1 cellular context compared by ENCODE assay signal in genomic region chr1:159854693-159855192, GRCh38.
TF ChIP-seq lines count a peak whose summit lies in the region.

No MANE protein-coding gene starts in this region.

TF ChIP-seq in HepG2, 621 proteins besides CTCF, POLR2A, EP300 and RAD21 (continues in another document):
- TF ChIP-seq ATF7-NPFF (CRISPR knock-in tag; IDR thresholded peaks at IDR 0.05; ENCODE audit: low read depth) = no peak
- no peak for TF ChIP-seq PRDM4 (CRISPR knock-in tag; IDR thresholded peaks at IDR 0.05; ENCODE audit: borderline replicate concordance)
- TF ChIP-seq ZNF800 (CRISPR knock-in tag; IDR thresholded peaks at IDR 0.05) = peak; percentile 80; the same call in 1 of the 2 replicates
- TF ChIP-seq ZBED4 (CRISPR knock-in tag; IDR thresholded peaks at IDR 0.05; ENCODE audit: borderline replicate concordance) = no peak
- TF ChIP-seq ZNF720 (CRISPR knock-in tag; IDR thresholded peaks at IDR 0.05) = no peak
- no peak for TF ChIP-seq CEBPZ (IDR thresholded peaks at IDR 0.05; ENCODE audit: low read length)
- TF ChIP-seq ZNF563 (CRISPR knock-in tag; IDR thresholded peaks at IDR 0.05) = no peak
- peak; percentile 54 for TF ChIP-seq SKI (IDR thresholded peaks at IDR 0.05; ENCODE audit: partially characterized antibody)
- no peak for TF ChIP-seq ELF4 (CRISPR knock-in tag; IDR thresholded peaks at IDR 0.05; ENCODE audit: borderline replicate concordance)
- no peak for TF ChIP-seq RFX5 (IDR thresholded peaks at IDR 0.05; ENCODE audit: low read depth, low read length)
- no peak for TF ChIP-seq ZNF468 (CRISPR knock-in tag; IDR thresholded peaks at IDR 0.05)
- peak; percentile 49; the same call in 1 of the 2 replicates for TF ChIP-seq RARA (CRISPR knock-in tag; IDR thresholded peaks at IDR 0.05)
- TF ChIP-seq SETDB1 (CRISPR knock-in tag; IDR thresholded peaks at IDR 0.05; ENCODE audit: borderline replicate concordance) = no peak
- TF ChIP-seq ZNF775 (CRISPR knock-in tag; IDR thresholded peaks at IDR 0.05; ENCODE audit: borderline replicate concordance) = no peak
- peak; percentile 29; the same call in 1 of the 2 replicates for TF ChIP-seq PATZ1 (CRISPR knock-in tag; IDR thresholded peaks at IDR 0.05)
- no peak for TF ChIP-seq KIAA2018 (CRISPR knock-in tag; IDR thresholded peaks at IDR 0.05; ENCODE audit: borderline replicate concordance)
- no peak for TF ChIP-seq TP53 (CRISPR knock-in tag; conservative IDR thresholded peaks at IDR 0.05)
- 0 out of 2 replicates have a peak, but pooled peaks have one; percentile 21 for TF ChIP-seq ZBTB14 (CRISPR knock-in tag; IDR thresholded peaks at IDR 0.05)
- TF ChIP-seq FOXO1 (CRISPR knock-in tag; IDR thresholded peaks at IDR 0.05) = no peak
- peak; percentile 64; the same call in 1 of the 2 replicates for TF ChIP-seq ZNF777 (CRISPR knock-in tag; IDR thresholded peaks at IDR 0.05)
- no peak for TF ChIP-seq CHD4 (IDR thresholded peaks at IDR 0.05; ENCODE audit: borderline replicate concordance, low read length)
- TF ChIP-seq ZSCAN21 (CRISPR knock-in tag; IDR thresholded peaks at IDR 0.05; ENCODE audit: borderline replicate concordance) = no peak
- no peak for TF ChIP-seq E2F1 (CRISPR knock-in tag; IDR thresholded peaks at IDR 0.05)
- TF ChIP-seq ZNF430 (CRISPR knock-in tag; IDR thresholded peaks at IDR 0.05) = no peak
- no peak for TF ChIP-seq BCL3 (CRISPR knock-in tag; IDR thresholded peaks at IDR 0.05)
